Comparison of ENCODE assay signal across 19 cellular contexts in the genomic region with DNA sequence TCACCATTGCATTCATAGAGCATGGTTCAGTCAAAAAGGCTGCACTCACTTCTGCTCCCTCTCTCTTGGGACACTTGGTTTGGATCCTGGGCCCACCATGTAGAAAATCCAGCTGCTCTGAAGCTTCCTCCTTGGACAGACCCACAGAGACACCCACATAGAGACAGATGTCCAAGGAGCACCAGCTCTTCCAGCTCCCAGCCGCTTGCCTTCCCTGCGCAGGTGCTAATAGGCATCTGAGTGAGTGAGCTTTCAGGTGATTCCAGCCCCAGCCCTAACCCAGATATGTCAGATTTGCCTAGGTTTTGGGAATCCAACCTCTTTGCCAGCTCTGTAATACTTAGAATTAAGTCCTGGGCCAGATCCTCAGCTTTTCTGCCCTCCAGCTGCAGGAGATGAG. TPM values are rescaled to one million over a fixed set of nuclear protein-coding genes. Genes with fewer than 3 reads are reported as not detected.
DNase-seq lines count a peak whose midpoint lies in the region; ATAC-seq and TF ChIP-seq lines count a peak whose summit lies in the region.
"Had no signal": no experiment of that assay in that cellular context is flagged by ENCODE, and none has a peak within 500 bp of the region (broad histone marks: within the 10 kb centered on the region; RNA-seq: fewer than 3 reads in every experiment).

No MANE protein-coding gene starts in this region.

- H2AFZ ChIP-seq in neural cell (ENCODE audit: low read depth, low read length) = no peak overlapping the region

- ATAC-seq in upper lobe of right lung = no peak

- H3K4me1 ChIP-seq in ectodermal cell (ENCODE audit: control insufficient read depth, insufficient read depth, low read length) (peaks cover 18% of the 10 kb centered on the region), upper lobe of right lung (no peaks in the 10 kb centered on the region)
- H3K4me1 ChIP-seq: BLaER1, Caco-2 had no signal

- H3F3A ChIP-seq in neural cell (ENCODE audit: insufficient read depth, low read length, poor library complexity, severe bottlenecking) = no peaks in the 10 kb centered on the region

- H4K20me1 ChIP-seq in neural cell (ENCODE audit: insufficient read depth) = no peaks in the 10 kb centered on the region
- H4K20me1 ChIP-seq: BLaER1 had no signal

- H3K4me2 ChIP-seq in neural cell (ENCODE audit: low read length) = no peak overlapping the region
- H3K4me2 ChIP-seq: BLaER1 had no signal

- no peaks in the 10 kb centered on the region for H3K79me2 ChIP-seq in neural cell (replicated peaks; ENCODE audit: insufficient read depth, low read length)

- no peak for TF ChIP-seq EP300 in neural cell (conservative IDR thresholded peaks at IDR 0.05; ENCODE audit: poor library complexity, severe bottlenecking)

- no peak for TF ChIP-seq CTCF in neural cell (IDR thresholded peaks at IDR 0.05; ENCODE audit: poor library complexity, severe bottlenecking)
- TF ChIP-seq CTCF in upper lobe of right lung (IDR thresholded peaks at IDR 0.05) = no peak

- peak overlapping the region; percentile 53 for H3K27ac ChIP-seq in ectodermal cell (ENCODE audit: insufficient read depth, low read depth, low read length, poor library complexity, severe bottlenecking)
- peak overlapping the region; percentile 54 for H3K27ac ChIP-seq in neural cell (ENCODE audit: low read length)
- H3K27ac ChIP-seq in upper lobe of right lung = no peak overlapping the region
- H3K27ac ChIP-seq in substantia nigra (ENCODE audit: low read depth, low read length, poor library complexity, severe bottlenecking) = no peak overlapping the region
- H3K27ac ChIP-seq: 22Rv1, BLaER1 had no signal

- no peak overlapping the region for H3K4me3 ChIP-seq in ectodermal cell (ENCODE audit: insufficient read depth, low read depth, low read length)
- no peak overlapping the region for H3K4me3 ChIP-seq in neural cell (ENCODE audit: low read length)
- H3K4me3 ChIP-seq in upper lobe of right lung = no peak overlapping the region
- H3K4me3 ChIP-seq: BLaER1 had no signal

- H3K9me3 ChIP-seq in ectodermal cell (ENCODE audit: control insufficient read depth, low read length) = no peaks in the 10 kb centered on the region
- no peaks in the 10 kb centered on the region for H3K9me3 ChIP-seq in neural cell (ENCODE audit: low read length)
- H3K9me3 ChIP-seq in upper lobe of right lung = no peaks in the 10 kb centered on the region
- H3K9me3 ChIP-seq: BLaER1, Caco-2 had no signal

- peak; percentile 73 for DNase-seq in NCI-H146 (lab: John Stamatoyannopoulos, UW)
- DNase-seq in NCI-H146 treated with DMSO at 0.1 percent for 48 hours (lab: John Stamatoyannopoulos, UW; ENCODE audit: unreplicated experiment) = no peak
- peak; percentile 16 for DNase-seq in upper lobe of right lung
- no peak for DNase-seq in stimulated activated naive CD4-positive, alpha-beta T cell treated with Interleukin-2 at 50 U/mL for 16 hours (lab: John Stamatoyannopoulos, UW)
- DNase-seq in substantia nigra (lab: John Stamatoyannopoulos, UW) = no peak
- no peak for DNase-seq in AG08395 (ENCODE audit: low spot score)
- DNase-seq: AML-193; Caco-2; CD8-positive, alpha-beta memory T cell; DMS53; GF-D8; HCEC 1CT; HFFc6 had no signal

- H3K36me3 ChIP-seq in ectodermal cell (ENCODE audit: control insufficient read depth, insufficient read depth, low read length) = no peaks in the 10 kb centered on the region
- H3K36me3 ChIP-seq in neural cell (ENCODE audit: insufficient read depth, low read length) = no peaks in the 10 kb centered on the region
- no peaks in the 10 kb centered on the region for H3K36me3 ChIP-seq in upper lobe of right lung
- H3K36me3 ChIP-seq: BLaER1 had no signal

- TF ChIP-seq RAD21 in neural cell (conservative IDR thresholded peaks at IDR 0.05) = no peak

- H3K9ac ChIP-seq in neural cell (ENCODE audit: low read length) = no peak overlapping the region
- H3K9ac ChIP-seq: BLaER1 had no signal

- 82 to 89% methylated on average over 2 of the region's 2 CpGs for WGBS in ectodermal cell, 2 experiments

- intact Hi-C loops in upper lobe of right lung (cut with DNase I) = no loop called here

- H3K27me3 ChIP-seq in ectodermal cell (ENCODE audit: control insufficient read depth, insufficient read depth, low read length, poor library complexity, severe bottlenecking) = no peaks in the 10 kb centered on the region
- H3K27me3 ChIP-seq in neural cell (ENCODE audit: insufficient read depth, low read depth, low read length) = no peaks in the 10 kb centered on the region
- no peaks in the 10 kb centered on the region for H3K27me3 ChIP-seq in upper lobe of right lung
- H3K27me3 ChIP-seq: BLaER1 had no signal

- H3K9me2 ChIP-seq in neural cell (ENCODE audit: insufficient read depth, low read length) = no peaks in the 10 kb centered on the region

TF ChIP-seq in neural cell, 6 proteins besides CTCF, POLR2A, EP300 and RAD21:
- TF ChIP-seq EZH2 (IDR thresholded peaks at IDR 0.05; ENCODE audit: borderline replicate concordance, insufficient read depth, low read length, poor library complexity, severe bottlenecking) (no peak), POLR2AphosphoS5 (IDR thresholded peaks at IDR 0.05) (no peak), MXI1 (conservative IDR thresholded peaks at IDR 0.05; ENCODE audit: poor library complexity, severe bottlenecking) (no peak), SMC3 (conservative IDR thresholded peaks at IDR 0.05; ENCODE audit: poor library complexity) (no peak), TAF1 (IDR thresholded peaks at IDR 0.05; ENCODE audit: low read depth) (no peak)
- TF ChIP-seq, protein P1, sequence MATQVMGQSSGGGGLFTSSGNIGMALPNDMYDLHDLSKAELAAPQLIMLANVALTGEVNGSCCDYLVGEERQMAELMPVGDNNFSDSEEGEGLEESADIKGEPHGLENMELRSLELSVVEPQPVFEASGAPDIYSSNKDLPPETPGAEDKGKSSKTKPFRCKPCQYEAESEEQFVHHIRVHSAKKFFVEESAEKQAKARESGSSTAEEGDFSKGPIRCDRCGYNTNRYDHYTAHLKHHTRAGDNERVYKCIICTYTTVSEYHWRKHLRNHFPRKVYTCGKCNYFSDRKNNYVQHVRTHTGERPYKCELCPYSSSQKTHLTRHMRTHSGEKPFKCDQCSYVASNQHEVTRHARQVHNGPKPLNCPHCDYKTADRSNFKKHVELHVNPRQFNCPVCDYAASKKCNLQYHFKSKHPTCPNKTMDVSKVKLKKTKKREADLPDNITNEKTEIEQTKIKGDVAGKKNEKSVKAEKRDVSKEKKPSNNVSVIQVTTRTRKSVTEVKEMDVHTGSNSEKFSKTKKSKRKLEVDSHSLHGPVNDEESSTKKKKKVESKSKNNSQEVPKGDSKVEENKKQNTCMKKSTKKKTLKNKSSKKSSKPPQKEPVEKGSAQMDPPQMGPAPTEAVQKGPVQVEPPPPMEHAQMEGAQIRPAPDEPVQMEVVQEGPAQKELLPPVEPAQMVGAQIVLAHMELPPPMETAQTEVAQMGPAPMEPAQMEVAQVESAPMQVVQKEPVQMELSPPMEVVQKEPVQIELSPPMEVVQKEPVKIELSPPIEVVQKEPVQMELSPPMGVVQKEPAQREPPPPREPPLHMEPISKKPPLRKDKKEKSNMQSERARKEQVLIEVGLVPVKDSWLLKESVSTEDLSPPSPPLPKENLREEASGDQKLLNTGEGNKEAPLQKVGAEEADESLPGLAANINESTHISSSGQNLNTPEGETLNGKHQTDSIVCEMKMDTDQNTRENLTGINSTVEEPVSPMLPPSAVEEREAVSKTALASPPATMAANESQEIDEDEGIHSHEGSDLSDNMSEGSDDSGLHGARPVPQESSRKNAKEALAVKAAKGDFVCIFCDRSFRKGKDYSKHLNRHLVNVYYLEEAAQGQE (IDR thresholded peaks at IDR 0.05; ENCODE audit: borderline replicate concordance) = no peak
TF ChIP-seq in neural cell: peak in this region for 0.

RNA-seq across cellular contexts. Expression of a gene that starts 38.6 kb away (rescaled TPM):
- polyA plus RNA-seq in ectodermal cell (2013, experiment 1 of 4) = 548 TPM
- 459 TPM for polyA plus RNA-seq in ectodermal cell (2013, experiment 2 of 4)
- polyA plus RNA-seq in ectodermal cell (2013, experiment 3 of 4) = 389 TPM
- 392 TPM for polyA plus RNA-seq in ectodermal cell (2013, experiment 4 of 4)
- 6.8 and 14.8 TPM in 2 replicates for polyA plus RNA-seq in neural cell
- polyA minus RNA-seq in neural cell = 5.1 and 9.8 TPM in 2 replicates
- not detected for total RNA-seq in upper lobe of right lung
- total RNA-seq: A673; Caco-2; CD8-positive, alpha-beta memory T cell; H4; HFFc6 had no signal
- polyA plus RNA-seq: CD8-positive, alpha-beta memory T cell had no signal

Comparison
In these comparisons a context has a peak if more than half of its experiments do, and no peak if none do; other contexts are left out.
1. DNase-seq: peak in NCI-H146 (single experiment) and upper lobe of right lung (single experiment); none in NCI-H146 treated with DMSO at 0.1 percent for 48 hours (single experiment), stimulated activated naive CD4-positive, alpha-beta T cell treated with Interleukin-2 at 50 U/mL for 16 hours (single experiment), substantia nigra (0 of 49) and AG08395 (single experiment).
2. H3K27ac ChIP-seq: peak in ectodermal cell (single experiment) and neural cell (single experiment); none in upper lobe of right lung (single experiment) and substantia nigra (single experiment).